In the genomic region with DNA sequence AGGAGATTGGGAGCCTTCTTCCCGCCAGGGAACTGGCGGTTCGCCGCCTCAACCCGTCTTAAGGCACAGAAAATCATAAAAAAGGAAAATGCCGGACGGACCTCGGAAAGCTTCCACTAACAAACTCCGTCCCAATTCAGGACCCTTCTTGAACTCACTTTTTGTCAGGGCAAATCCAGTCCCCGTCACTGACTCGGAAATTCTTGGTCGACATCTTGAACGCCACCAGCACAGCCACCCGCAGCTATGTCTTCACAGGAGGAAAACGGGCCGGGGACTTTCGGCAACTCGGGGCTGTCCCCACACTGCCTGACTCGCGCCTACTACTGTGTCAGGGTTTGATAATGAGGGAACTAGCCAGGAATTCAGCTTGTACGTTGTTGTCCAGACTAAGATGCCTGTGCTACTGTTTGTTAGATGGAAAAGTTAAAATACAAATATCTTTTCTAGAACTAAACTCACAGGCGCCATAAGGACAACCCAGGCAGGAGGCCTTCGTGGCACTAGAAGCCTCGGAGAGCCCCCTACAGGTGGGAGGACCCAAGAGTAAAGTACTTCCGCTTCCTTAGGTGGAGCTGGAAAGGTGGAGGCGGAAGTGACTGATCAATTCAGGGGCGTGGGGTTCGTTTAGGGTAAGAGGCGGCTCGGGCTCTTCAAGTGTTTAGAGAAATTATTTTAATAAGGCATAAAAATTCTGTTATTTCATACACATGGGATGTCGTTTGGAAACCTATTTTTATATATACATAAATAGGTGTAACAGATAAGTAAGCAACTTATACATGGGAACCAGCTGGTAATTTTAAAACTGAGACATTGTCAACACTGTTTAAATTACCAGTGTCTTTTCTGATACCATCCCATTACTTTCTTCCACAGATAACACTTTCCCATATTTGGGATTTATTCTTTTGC, we compare ENCODE assay signal across 1 cellular context.
TF ChIP-seq lines count a peak whose summit lies in the region.

A gene with protein sequence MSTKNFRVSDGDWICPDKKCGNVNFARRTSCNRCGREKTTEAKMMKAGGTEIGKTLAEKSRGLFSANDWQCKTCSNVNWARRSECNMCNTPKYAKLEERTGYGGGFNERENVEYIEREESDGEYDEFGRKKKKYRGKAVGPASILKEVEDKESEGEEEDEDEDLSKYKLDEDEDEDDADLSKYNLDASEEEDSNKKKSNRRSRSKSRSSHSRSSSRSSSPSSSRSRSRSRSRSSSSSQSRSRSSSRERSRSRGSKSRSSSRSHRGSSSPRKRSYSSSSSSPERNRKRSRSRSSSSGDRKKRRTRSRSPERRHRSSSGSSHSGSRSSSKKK (minus strand): TSS at position 254 of the 915 bp plus-strand sequence. CDS start 40 bp downstream, at position 214.

TF ChIP-seq in GM12878, 131 proteins besides CTCF, POLR2A, EP300 and RAD21 (continued from another document and continues in another):
- TF ChIP-seq, protein P1, sequence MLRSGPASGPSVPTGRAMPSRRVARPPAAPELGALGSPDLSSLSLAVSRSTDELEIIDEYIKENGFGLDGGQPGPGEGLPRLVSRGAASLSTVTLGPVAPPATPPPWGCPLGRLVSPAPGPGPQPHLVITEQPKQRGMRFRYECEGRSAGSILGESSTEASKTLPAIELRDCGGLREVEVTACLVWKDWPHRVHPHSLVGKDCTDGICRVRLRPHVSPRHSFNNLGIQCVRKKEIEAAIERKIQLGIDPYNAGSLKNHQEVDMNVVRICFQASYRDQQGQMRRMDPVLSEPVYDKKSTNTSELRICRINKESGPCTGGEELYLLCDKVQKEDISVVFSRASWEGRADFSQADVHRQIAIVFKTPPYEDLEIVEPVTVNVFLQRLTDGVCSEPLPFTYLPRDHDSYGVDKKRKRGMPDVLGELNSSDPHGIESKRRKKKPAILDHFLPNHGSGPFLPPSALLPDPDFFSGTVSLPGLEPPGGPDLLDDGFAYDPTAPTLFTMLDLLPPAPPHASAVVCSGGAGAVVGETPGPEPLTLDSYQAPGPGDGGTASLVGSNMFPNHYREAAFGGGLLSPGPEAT (IDR thresholded peaks at IDR 0.05; ENCODE audit: low read depth) = peak; percentile 89
- TF ChIP-seq IKZF1 (conservative IDR thresholded peaks at IDR 0.05) (peak; percentile 71), NR2C1 (IDR thresholded peaks at IDR 0.05) (peak; percentile 82), RB1 (IDR thresholded peaks at IDR 0.05; ENCODE audit: borderline replicate concordance) (peak; percentile 93; the same call in 1 of the 2 replicates), IKZF2 (IDR thresholded peaks at IDR 0.05) (peak in 1 of 2 experiments; percentile 5; a peak in 1 of 4 replicates), YY1 (IDR thresholded peaks at IDR 0.05; ENCODE audit: low read depth, low read length) (peak; percentile 93), CEBPB (IDR thresholded peaks at IDR 0.05; ENCODE audit: borderline replicate concordance in 1 of 2, low read depth in 2 of 2, low read length in 2 of 2) (0 out of 4 replicates have a peak, but pooled peaks of 1 of the 2 experiments have one; percentile 19), SP1 (IDR thresholded peaks at IDR 0.05; ENCODE audit: low read depth, low read length) (peak; percentile 25), PAX8 (IDR thresholded peaks at IDR 0.05) (peak; percentile 65; the same call in 1 of the 2 replicates), PML (IDR thresholded peaks at IDR 0.05; ENCODE audit: low read length) (peak; percentile 91), RUNX3 (IDR thresholded peaks at IDR 0.05; ENCODE audit: low read length) (no peak), ASH2L (IDR thresholded peaks at IDR 0.05; ENCODE audit: borderline replicate concordance, low read depth) (no peak), SUPT20H (IDR thresholded peaks at IDR 0.05; ENCODE audit: borderline replicate concordance, control insufficient read depth, low read depth, low read length) (no peak), WRNIP1 (IDR thresholded peaks at IDR 0.05; ENCODE audit: borderline replicate concordance, low read depth, low read length) (no peak), ZNF207 (IDR thresholded peaks at IDR 0.05; ENCODE audit: borderline replicate concordance) (peak; percentile 95; the same call in 1 of the 2 replicates), CREM (IDR thresholded peaks at IDR 0.05; ENCODE audit: low read depth) (peak; percentile 57), TAF1 (IDR thresholded peaks at IDR 0.05; ENCODE audit: borderline replicate concordance, low read depth, low read length) (peak; percentile 88)
- TF ChIP-seq, protein P2, sequence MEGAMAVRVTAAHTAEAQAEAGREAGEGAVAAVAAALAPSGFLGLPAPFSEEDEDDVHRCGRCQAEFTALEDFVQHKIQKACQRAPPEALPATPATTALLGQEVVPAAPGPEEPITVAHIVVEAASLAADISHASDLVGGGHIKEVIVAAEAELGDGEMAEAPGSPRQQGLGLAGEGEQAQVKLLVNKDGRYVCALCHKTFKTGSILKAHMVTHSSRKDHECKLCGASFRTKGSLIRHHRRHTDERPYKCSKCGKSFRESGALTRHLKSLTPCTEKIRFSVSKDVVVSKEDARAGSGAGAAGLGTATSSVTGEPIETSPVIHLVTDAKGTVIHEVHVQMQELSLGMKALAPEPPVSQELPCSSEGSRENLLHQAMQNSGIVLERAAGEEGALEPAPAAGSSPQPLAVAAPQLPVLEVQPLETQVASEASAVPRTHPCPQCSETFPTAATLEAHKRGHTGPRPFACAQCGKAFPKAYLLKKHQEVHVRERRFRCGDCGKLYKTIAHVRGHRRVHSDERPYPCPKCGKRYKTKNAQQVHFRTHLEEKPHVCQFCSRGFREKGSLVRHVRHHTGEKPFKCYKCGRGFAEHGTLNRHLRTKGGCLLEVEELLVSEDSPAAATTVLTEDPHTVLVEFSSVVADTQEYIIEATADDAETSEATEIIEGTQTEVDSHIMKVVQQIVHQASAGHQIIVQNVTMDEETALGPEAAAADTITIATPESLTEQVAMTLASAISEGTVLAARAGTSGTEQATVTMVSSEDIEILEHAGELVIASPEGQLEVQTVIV (IDR thresholded peaks at IDR 0.05; ENCODE audit: borderline replicate concordance, partially characterized antibody) = peak; percentile 53
- TF ChIP-seq, protein P3, sequence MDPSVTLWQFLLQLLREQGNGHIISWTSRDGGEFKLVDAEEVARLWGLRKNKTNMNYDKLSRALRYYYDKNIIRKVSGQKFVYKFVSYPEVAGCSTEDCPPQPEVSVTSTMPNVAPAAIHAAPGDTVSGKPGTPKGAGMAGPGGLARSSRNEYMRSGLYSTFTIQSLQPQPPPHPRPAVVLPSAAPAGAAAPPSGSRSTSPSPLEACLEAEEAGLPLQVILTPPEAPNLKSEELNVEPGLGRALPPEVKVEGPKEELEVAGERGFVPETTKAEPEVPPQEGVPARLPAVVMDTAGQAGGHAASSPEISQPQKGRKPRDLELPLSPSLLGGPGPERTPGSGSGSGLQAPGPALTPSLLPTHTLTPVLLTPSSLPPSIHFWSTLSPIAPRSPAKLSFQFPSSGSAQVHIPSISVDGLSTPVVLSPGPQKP (IDR thresholded peaks at IDR 0.05; ENCODE audit: low read depth, low read length) = peak; percentile 82
- TF ChIP-seq, protein P4, sequence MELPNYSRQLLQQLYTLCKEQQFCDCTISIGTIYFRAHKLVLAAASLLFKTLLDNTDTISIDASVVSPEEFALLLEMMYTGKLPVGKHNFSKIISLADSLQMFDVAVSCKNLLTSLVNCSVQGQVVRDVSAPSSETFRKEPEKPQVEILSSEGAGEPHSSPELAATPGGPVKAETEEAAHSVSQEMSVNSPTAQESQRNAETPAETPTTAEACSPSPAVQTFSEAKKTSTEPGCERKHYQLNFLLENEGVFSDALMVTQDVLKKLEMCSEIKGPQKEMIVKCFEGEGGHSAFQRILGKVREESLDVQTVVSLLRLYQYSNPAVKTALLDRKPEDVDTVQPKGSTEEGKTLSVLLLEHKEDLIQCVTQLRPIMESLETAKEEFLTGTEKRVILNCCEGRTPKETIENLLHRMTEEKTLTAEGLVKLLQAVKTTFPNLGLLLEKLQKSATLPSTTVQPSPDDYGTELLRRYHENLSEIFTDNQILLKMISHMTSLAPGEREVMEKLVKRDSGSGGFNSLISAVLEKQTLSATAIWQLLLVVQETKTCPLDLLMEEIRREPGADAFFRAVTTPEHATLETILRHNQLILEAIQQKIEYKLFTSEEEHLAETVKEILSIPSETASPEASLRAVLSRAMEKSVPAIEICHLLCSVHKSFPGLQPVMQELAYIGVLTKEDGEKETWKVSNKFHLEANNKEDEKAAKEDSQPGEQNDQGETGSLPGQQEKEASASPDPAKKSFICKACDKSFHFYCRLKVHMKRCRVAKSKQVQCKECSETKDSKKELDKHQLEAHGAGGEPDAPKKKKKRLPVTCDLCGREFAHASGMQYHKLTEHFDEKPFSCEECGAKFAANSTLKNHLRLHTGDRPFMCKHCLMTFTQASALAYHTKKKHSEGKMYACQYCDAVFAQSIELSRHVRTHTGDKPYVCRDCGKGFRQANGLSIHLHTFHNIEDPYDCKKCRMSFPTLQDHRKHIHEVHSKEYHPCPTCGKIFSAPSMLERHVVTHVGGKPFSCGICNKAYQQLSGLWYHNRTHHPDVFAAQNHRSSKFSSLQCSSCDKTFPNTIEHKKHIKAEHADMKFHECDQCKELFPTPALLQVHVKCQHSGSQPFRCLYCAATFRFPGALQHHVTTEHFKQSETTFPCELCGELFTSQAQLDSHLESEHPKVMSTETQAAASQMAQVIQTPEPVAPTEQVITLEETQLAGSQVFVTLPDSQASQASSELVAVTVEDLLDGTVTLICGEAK (IDR thresholded peaks at IDR 0.05; ENCODE audit: borderline replicate concordance) = peak; percentile 89; the same call in 1 of the 2 replicates
- TF ChIP-seq, protein P5, sequence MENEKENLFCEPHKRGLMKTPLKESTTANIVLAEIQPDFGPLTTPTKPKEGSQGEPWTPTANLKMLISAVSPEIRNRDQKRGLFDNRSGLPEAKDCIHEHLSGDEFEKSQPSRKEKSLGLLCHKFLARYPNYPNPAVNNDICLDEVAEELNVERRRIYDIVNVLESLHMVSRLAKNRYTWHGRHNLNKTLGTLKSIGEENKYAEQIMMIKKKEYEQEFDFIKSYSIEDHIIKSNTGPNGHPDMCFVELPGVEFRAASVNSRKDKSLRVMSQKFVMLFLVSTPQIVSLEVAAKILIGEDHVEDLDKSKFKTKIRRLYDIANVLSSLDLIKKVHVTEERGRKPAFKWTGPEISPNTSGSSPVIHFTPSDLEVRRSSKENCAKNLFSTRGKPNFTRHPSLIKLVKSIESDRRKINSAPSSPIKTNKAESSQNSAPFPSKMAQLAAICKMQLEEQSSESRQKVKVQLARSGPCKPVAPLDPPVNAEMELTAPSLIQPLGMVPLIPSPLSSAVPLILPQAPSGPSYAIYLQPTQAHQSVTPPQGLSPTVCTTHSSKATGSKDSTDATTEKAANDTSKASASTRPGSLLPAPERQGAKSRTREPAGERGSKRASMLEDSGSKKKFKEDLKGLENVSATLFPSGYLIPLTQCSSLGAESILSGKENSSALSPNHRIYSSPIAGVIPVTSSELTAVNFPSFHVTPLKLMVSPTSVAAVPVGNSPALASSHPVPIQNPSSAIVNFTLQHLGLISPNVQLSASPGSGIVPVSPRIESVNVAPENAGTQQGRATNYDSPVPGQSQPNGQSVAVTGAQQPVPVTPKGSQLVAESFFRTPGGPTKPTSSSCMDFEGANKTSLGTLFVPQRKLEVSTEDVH (IDR thresholded peaks at IDR 0.05; ENCODE audit: low read depth, partially characterized antibody) = peak; percentile 79
- TF ChIP-seq, protein P6, sequence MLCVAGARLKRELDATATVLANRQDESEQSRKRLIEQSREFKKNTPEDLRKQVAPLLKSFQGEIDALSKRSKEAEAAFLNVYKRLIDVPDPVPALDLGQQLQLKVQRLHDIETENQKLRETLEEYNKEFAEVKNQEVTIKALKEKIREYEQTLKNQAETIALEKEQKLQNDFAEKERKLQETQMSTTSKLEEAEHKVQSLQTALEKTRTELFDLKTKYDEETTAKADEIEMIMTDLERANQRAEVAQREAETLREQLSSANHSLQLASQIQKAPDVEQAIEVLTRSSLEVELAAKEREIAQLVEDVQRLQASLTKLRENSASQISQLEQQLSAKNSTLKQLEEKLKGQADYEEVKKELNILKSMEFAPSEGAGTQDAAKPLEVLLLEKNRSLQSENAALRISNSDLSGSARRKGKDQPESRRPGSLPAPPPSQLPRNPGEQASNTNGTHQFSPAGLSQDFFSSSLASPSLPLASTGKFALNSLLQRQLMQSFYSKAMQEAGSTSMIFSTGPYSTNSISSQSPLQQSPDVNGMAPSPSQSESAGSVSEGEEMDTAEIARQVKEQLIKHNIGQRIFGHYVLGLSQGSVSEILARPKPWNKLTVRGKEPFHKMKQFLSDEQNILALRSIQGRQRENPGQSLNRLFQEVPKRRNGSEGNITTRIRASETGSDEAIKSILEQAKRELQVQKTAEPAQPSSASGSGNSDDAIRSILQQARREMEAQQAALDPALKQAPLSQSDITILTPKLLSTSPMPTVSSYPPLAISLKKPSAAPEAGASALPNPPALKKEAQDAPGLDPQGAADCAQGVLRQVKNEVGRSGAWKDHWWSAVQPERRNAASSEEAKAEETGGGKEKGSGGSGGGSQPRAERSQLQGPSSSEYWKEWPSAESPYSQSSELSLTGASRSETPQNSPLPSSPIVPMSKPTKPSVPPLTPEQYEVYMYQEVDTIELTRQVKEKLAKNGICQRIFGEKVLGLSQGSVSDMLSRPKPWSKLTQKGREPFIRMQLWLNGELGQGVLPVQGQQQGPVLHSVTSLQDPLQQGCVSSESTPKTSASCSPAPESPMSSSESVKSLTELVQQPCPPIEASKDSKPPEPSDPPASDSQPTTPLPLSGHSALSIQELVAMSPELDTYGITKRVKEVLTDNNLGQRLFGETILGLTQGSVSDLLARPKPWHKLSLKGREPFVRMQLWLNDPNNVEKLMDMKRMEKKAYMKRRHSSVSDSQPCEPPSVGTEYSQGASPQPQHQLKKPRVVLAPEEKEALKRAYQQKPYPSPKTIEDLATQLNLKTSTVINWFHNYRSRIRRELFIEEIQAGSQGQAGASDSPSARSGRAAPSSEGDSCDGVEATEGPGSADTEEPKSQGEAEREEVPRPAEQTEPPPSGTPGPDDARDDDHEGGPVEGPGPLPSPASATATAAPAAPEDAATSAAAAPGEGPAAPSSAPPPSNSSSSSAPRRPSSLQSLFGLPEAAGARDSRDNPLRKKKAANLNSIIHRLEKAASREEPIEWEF (IDR thresholded peaks at IDR 0.05; ENCODE audit: insufficient replicate concordance, low read depth, low read length) = peak; percentile 20
- TF ChIP-seq, protein P7, sequence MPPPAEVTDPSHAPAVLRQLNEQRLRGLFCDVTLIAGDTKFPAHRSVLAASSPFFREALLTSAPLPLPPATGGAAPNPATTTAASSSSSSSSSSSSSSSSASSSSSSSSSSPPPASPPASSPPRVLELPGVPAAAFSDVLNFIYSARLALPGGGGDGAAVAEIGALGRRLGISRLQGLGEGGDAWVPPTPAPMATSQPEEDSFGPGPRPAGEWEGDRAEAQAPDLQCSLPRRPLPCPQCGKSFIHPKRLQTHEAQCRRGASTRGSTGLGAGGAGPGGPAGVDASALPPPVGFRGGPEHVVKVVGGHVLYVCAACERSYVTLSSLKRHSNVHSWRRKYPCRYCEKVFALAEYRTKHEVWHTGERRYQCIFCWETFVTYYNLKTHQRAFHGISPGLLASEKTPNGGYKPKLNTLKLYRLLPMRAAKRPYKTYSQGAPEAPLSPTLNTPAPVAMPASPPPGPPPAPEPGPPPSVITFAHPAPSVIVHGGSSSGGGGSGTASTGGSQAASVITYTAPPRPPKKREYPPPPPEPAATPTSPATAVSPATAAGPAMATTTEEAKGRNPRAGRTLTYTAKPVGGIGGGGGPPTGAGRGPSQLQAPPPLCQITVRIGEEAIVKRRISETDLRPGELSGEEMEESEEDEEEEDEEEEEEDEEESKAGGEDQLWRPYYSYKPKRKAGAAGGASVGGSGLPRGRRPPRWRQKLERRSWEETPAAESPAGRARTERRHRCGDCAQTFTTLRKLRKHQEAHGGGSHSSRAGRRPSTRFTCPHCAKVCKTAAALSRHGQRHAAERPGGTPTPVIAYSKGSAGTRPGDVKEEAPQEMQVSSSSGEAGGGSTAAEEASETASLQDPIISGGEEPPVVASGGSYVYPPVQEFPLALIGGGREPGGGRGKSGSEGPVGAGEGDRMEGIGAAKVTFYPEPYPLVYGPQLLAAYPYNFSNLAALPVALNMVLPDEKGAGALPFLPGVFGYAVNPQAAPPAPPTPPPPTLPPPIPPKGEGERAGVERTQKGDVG (CRISPR knock-in tag; IDR thresholded peaks at IDR 0.05) = no peak
